9 cellular contexts compared by ENCODE assay signal in genomic region chr6:4607026-4607704, GRCh38.
DNase-seq lines count a peak whose midpoint lies in the region; ATAC-seq lines count a peak whose summit lies in the region.
"Had no signal": no experiment of that assay in that cellular context is flagged by ENCODE, and none has a peak within 500 bp of the region (broad histone marks: within the 10 kb centered on the region; RNA-seq: fewer than 3 reads in every experiment).

No MANE protein-coding gene starts in this region.

- H3K27me3 Mint-ChIP-seq in activated CD4-positive, alpha-beta T cell treated with anti-CD3 and anti-CD28 coated beads for 36 hours, result peaks cover 14% of the 10 kb centered on the region

- CTCF ChIA-PET in activated CD4-positive, alpha-beta T cell treated with anti-CD3 and anti-CD28 coated beads for 36 hours (lab: Charles Lee), result no interaction called here

- intact Hi-C loops in activated CD4-positive, alpha-beta T cell treated with anti-CD3 and anti-CD28 coated beads for 36 hours (cut with DNase I, micrococcal nuclease), result no loop called here

- H3K4me1 Mint-ChIP-seq in activated CD4-positive, alpha-beta T cell treated with anti-CD3 and anti-CD28 coated beads for 36 hours, result peaks cover 5% of the 10 kb centered on the region

- ATAC-seq in left lobe of liver (no peak), GM18909 (IDR thresholded peaks at IDR 0.05; ENCODE audit: poor library complexity, unreplicated experiment) (no peak)
- no peak for ATAC-seq in activated CD4-positive, alpha-beta T cell treated with anti-CD3 and anti-CD28 coated beads for 36 hours

- no peak overlapping the region for H3K27ac Mint-ChIP-seq in activated CD4-positive, alpha-beta T cell treated with anti-CD3 and anti-CD28 coated beads for 36 hours

- peak; percentile 80 for DNase-seq in DMS 273 treated with DMSO at 0.1 percent for 48 hours (lab: John Stamatoyannopoulos, UW)
- DNase-seq in NCI-H226, result peak; percentile 38
- peak; percentile 96 for DNase-seq in dermis blood vessel endothelial cell
- peak in 51 of 56 donors; percentile 15 to 76 (median 47) for DNase-seq in nucleus accumbens (lab: John Stamatoyannopoulos, UW)
- no peak for DNase-seq in left lobe of liver (ENCODE audit: low spot score)
- no peak for DNase-seq in activated CD4-positive, alpha-beta T cell treated with anti-CD3 and anti-CD28 coated beads for 36 hours
- DNase-seq in NOMO-1 treated with DMSO at 0.1 percent for 48 hours (lab: John Stamatoyannopoulos, UW; ENCODE audit: unreplicated experiment), result no peak
- DNase-seq: NCI-H510A treated with DMSO at 0.1 percent for 48 hours had no signal

- POLR2A ChIA-PET in activated CD4-positive, alpha-beta T cell treated with anti-CD3 and anti-CD28 coated beads for 36 hours (lab: Charles Lee), result interaction anchor here (0.7 kb wide), 1 partner anchor 412 kb away, joined by 4 read pairs; no protein-coding TSS in a partner anchor

- no peaks in the 10 kb centered on the region for H3K9me3 Mint-ChIP-seq in activated CD4-positive, alpha-beta T cell treated with anti-CD3 and anti-CD28 coated beads for 36 hours (ENCODE audit: low read depth)

- no peak overlapping the region for H3K4me3 Mint-ChIP-seq in activated CD4-positive, alpha-beta T cell treated with anti-CD3 and anti-CD28 coated beads for 36 hours

- H3K36me3 Mint-ChIP-seq in activated CD4-positive, alpha-beta T cell treated with anti-CD3 and anti-CD28 coated beads for 36 hours (ENCODE audit: low read depth), result no peaks in the 10 kb centered on the region

Comparison
In these comparisons a context has a peak if more than half of its experiments do, and no peak if none do; other contexts are left out.
1. DNase-seq: peak in DMS 273 treated with DMSO at 0.1 percent for 48 hours (single experiment), NCI-H226 (single experiment), dermis blood vessel endothelial cell (single experiment) and nucleus accumbens (51 of 56); none in left lobe of liver (single experiment), activated CD4-positive, alpha-beta T cell treated with anti-CD3 and anti-CD28 coated beads for 36 hours (single experiment) and NOMO-1 treated with DMSO at 0.1 percent for 48 hours (single experiment).